ENCODE assay signal across 16 cellular contexts in the genomic region with DNA sequence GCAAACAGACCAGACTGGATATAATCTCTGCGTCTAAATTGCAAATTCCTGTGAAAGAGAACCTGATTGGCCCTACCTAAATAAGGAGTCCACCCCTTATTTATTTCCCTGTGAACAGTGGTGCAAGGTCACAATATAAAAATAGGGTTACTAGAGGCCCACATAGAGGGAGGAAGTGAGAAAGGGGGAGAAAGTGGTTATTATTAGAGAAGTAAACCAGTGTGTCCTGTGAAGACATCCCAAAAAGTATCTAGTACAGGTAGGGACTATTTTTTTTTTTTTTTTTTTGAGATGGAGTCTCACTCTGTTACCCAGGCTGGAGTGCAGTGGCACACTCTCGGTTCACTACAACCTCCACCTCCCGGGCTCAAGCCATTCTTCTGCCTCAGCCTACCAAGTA. TPM values are rescaled to one million over a fixed set of nuclear protein-coding genes. Genes with fewer than 3 reads are reported as not detected.
A peak's percentile ranks its signal among the peaks of the same experiment; 100 is the strongest.
DNase-seq lines count a peak whose midpoint lies in the region; ATAC-seq, FAIRE-seq and TF ChIP-seq lines count a peak whose summit lies in the region.
"Had no signal": no experiment of that assay in that cellular context is flagged by ENCODE, and none has a peak within 500 bp of the region (broad histone marks: within the 10 kb centered on the region; RNA-seq: fewer than 3 reads in every experiment).

No MANE protein-coding gene starts in this region.

- H3K79me1 ChIP-seq in neuronal stem cell (ENCODE audit: low read depth, low read length) = no peaks in the 10 kb centered on the region

- no peak overlapping the region for H4K8ac ChIP-seq in neuronal stem cell (ENCODE audit: low read depth, low read length)

- peak; percentile 32 for ATAC-seq in HG02852 (IDR thresholded peaks at IDR 0.05; ENCODE audit: unreplicated experiment)
- ATAC-seq in K562 = no peak
- peak; percentile 34 to 44 for ATAC-seq in stimulated activated naive B cell treated with anti-CD40 and anti-IgM and Interleukin-4, amounts not matched to agents 10 μg/mL and 1 μg/mL and 100 μg/mL, for 72 hours (replicated peaks)
- ATAC-seq in psoas muscle = no peak

- H4K91ac ChIP-seq in neuronal stem cell (ENCODE audit: low read depth, low read length, poor library complexity) = no peak overlapping the region

- H3K23ac ChIP-seq in neuronal stem cell (ENCODE audit: low read depth, low read length, poor library complexity) = no peak overlapping the region

- peak overlapping the region; percentile 58; the same call in 1 of the 2 replicates for H2AFZ ChIP-seq in K562 (ENCODE audit: low read depth, low read length)
- H2AFZ ChIP-seq in neuronal stem cell (ENCODE audit: low read length) = no peak overlapping the region

- H3K4ac ChIP-seq in neuronal stem cell (ENCODE audit: low read length) = no peak overlapping the region

- CTCF ChIA-PET in K562 (lab: Yijun Ruan, JAX; ENCODE audit: low intra/inter-chr PET ratio) = no interaction called here

- no peak overlapping the region for H3K14ac ChIP-seq in neuronal stem cell (ENCODE audit: low read length)

- peaks cover 31 to 50% of the 10 kb centered on the region in 2 donors for H3K4me1 Mint-ChIP-seq in stimulated activated naive B cell treated with anti-CD40 and anti-IgM and Interleukin-4, amounts not matched to agents 10 μg/mL and 1 μg/mL and 100 μg/mL, for 72 hours
- peaks cover 29% of the 10 kb centered on the region for H3K4me1 Mint-ChIP-seq in nephron progenitor cell

- FAIRE-seq in GM12892 (lab: Jason Lieb, UNC) (peak; percentile 38), K562 (lab: Jason Lieb, UNC) (no peak)
- FAIRE-seq: A204.1, GM18507 had no signal

- intact Hi-C loops in K562 (cut with micrococcal nuclease) = no loop called here
- intact Hi-C loops in psoas muscle (cut with DNase I) = no loop called here

- H3K36me3 ChIP-seq in K562 (ENCODE audit: control insufficient read depth, insufficient read depth, low read length) (no peaks in the 10 kb centered on the region), psoas muscle (ENCODE audit: insufficient read depth in 1 of 2, low read depth in 1 of 2) (no peaks in the 10 kb centered on the region), neuronal stem cell (replicated peaks in 1 of 2; ENCODE audit: control insufficient read depth in 2 of 2, insufficient read depth in 2 of 2, low read length in 2 of 2) (no peaks in the 10 kb centered on the region)
- H3K36me3 ChIP-seq: BE2C had no signal

- H2AK5ac ChIP-seq in neuronal stem cell (ENCODE audit: low read depth, low read length) = no peak overlapping the region

- H3K9me3 ChIP-seq in K562 (replicated peaks; ENCODE audit: control insufficient read depth, insufficient read depth, low read depth, low read length) (no peaks in the 10 kb centered on the region), psoas muscle (no peaks in the 10 kb centered on the region), neuronal stem cell (replicated peaks in 1 of 2; ENCODE audit: control insufficient read depth in 2 of 2, insufficient read depth in 1 of 2, low read depth in 1 of 2, low read length in 2 of 2) (no peaks in the 10 kb centered on the region)
- H3K9me3 ChIP-seq: BE2C had no signal

- POLR2A ChIA-PET in K562 (lab: Yijun Ruan, JAX) = no interaction called here

- no peak overlapping the region for H2BK5ac ChIP-seq in neuronal stem cell (ENCODE audit: low read length)

- H4K20me1 ChIP-seq in K562 (replicated peaks; ENCODE audit: control insufficient read depth, insufficient read depth, low read length) = no peaks in the 10 kb centered on the region

- no TSS peak for BruUV-seq in K562 (replicated peaks; lab: Mats Ljungman, UMichigan)

- H3K36me3 Mint-ChIP-seq in stimulated activated naive B cell treated with anti-CD40 and anti-IgM and Interleukin-4, amounts not matched to agents 10 μg/mL and 1 μg/mL and 100 μg/mL, for 72 hours = no peaks in the 10 kb centered on the region
- H3K36me3 Mint-ChIP-seq in nephron progenitor cell (ENCODE audit: low read depth) = no peaks in the 10 kb centered on the region
- H3K36me3 Mint-ChIP-seq: CD4-positive, alpha-beta memory T cell had no signal

- H3K27ac ChIP-seq in K562 (ENCODE audit: extremely low read depth, low read depth, low read length) = no peak overlapping the region
- no peak overlapping the region for H3K27ac ChIP-seq in psoas muscle
- H3K27ac ChIP-seq in neuronal stem cell (replicated peaks; ENCODE audit: low read length) = no peak overlapping the region
- H3K27ac ChIP-seq: C4-2B, HL-60 had no signal

- H3K9me3 Mint-ChIP-seq in stimulated activated naive B cell treated with anti-CD40 and anti-IgM and Interleukin-4, amounts not matched to agents 10 μg/mL and 1 μg/mL and 100 μg/mL, for 72 hours = peaks cover 0 to 3% of the 10 kb centered on the region in 2 donors
- no peaks in the 10 kb centered on the region for H3K9me3 Mint-ChIP-seq in nephron progenitor cell
- H3K9me3 Mint-ChIP-seq: CD4-positive, alpha-beta memory T cell; HFFc6 had no signal

- H3K9me1 ChIP-seq in K562 (ENCODE audit: control insufficient read depth, insufficient read depth, low read length) = no peaks in the 10 kb centered on the region

- H3K4me1 ChIP-seq in K562 (replicated peaks in 1 of 2; ENCODE audit: control insufficient read depth in 2 of 2, insufficient read depth in 2 of 2, low read length in 2 of 2) (no peaks in the 10 kb centered on the region), psoas muscle (no peaks in the 10 kb centered on the region), neuronal stem cell (ENCODE audit: control insufficient read depth in 2 of 2, insufficient read depth in 1 of 2, low read depth in 1 of 2, low read length in 2 of 2) (no peaks in the 10 kb centered on the region)
- H3K4me1 ChIP-seq: BE2C had no signal

- H2BK120ac ChIP-seq in neuronal stem cell (ENCODE audit: low read depth, low read length) = no peak overlapping the region

- peaks cover 0 to 7% of the 10 kb centered on the region in 2 donors for H3K27me3 Mint-ChIP-seq in stimulated activated naive B cell treated with anti-CD40 and anti-IgM and Interleukin-4, amounts not matched to agents 10 μg/mL and 1 μg/mL and 100 μg/mL, for 72 hours
- peaks cover 6% of the 10 kb centered on the region for H3K27me3 Mint-ChIP-seq in nephron progenitor cell (ENCODE audit: low read depth, poor library complexity)

- H3K4me3 ChIP-seq in K562 (no peak overlapping the region), psoas muscle (no peak overlapping the region), neuronal stem cell (ENCODE audit: low read length in 2 of 2) (no peak overlapping the region)

- no peak overlapping the region for H3K9ac ChIP-seq in K562 (ENCODE audit: insufficient read depth in 1 of 2, low read depth in 2 of 2, low read length in 2 of 2)
- no peak overlapping the region for H3K9ac ChIP-seq in neuronal stem cell (ENCODE audit: low read depth, low read length, poor library complexity)

- H3K4me2 ChIP-seq in K562 (ENCODE audit: insufficient read depth, low read length) = no peak overlapping the region
- H3K4me2 ChIP-seq in neuronal stem cell (ENCODE audit: insufficient read depth, low read length, poor library complexity, severe bottlenecking) = no peak overlapping the region

- TF ChIP-seq RAD21 in K562 (CRISPR knock-in tag; conservative IDR thresholded peaks at IDR 0.05 in 1 of 2, IDR thresholded peaks at IDR 0.05 in 1 of 2) = no peak

- H3K79me2 ChIP-seq in K562 (ENCODE audit: control insufficient read depth, insufficient read depth, low read length) = no peaks in the 10 kb centered on the region

- 32% methylated on average over 3 of the region's 3 CpGs for WGBS in K562 (ENCODE audit: insufficient coverage, low coverage, missing lambda C conversion rate)
- WGBS in psoas muscle, 3 donors = 90 to 94% (median 92%) methylated on average over 3 of the region's 3 CpGs
- no CpG with 5 or more reads among the region's 3 CpGs for WGBS in neuronal stem cell (ENCODE audit: extremely low coverage in 2 of 2, insufficient read length in 2 of 2, insufficient replicate concordance in 1 of 2), 2 donors

- no peak overlapping the region for H2BK15ac ChIP-seq in neuronal stem cell (ENCODE audit: low read length)

- H3K18ac ChIP-seq in neuronal stem cell (ENCODE audit: low read length) = no peak overlapping the region

- H3K27ac Mint-ChIP-seq in stimulated activated naive B cell treated with anti-CD40 and anti-IgM and Interleukin-4, amounts not matched to agents 10 μg/mL and 1 μg/mL and 100 μg/mL, for 72 hours = peak overlapping the region; percentile 57
- H3K27ac Mint-ChIP-seq in nephron progenitor cell = no peak overlapping the region
- H3K27ac Mint-ChIP-seq: CD4-positive, alpha-beta memory T cell; HFFc6 had no signal

- H3K27me3 ChIP-seq in K562 (ENCODE audit: control insufficient read depth in 2 of 2, insufficient read depth in 2 of 2, low read length in 2 of 2) = no peaks in the 10 kb centered on the region
- no peaks in the 10 kb centered on the region for H3K27me3 ChIP-seq in psoas muscle (ENCODE audit: insufficient read depth in 3 of 3, low read length in 2 of 3)
- H3K27me3 ChIP-seq in neuronal stem cell (ENCODE audit: control insufficient read depth in 3 of 3, insufficient read depth in 3 of 3, low read depth in 1 of 3, low read length in 3 of 3) = no peaks in the 10 kb centered on the region
- H3K27me3 ChIP-seq: BE2C had no signal

- in situ Hi-C loops in K562 (cut with MboI) = no loop called here

- H3K4me3 Mint-ChIP-seq in stimulated activated naive B cell treated with anti-CD40 and anti-IgM and Interleukin-4, amounts not matched to agents 10 μg/mL and 1 μg/mL and 100 μg/mL, for 72 hours = peak overlapping the region in 1 of 2 donors; percentile 21
- no peak overlapping the region for H3K4me3 Mint-ChIP-seq in nephron progenitor cell
- H3K4me3 Mint-ChIP-seq: CD4-positive, alpha-beta memory T cell; HFFc6 had no signal

- TF ChIP-seq POLR2A in GM12892 (IDR thresholded peaks at IDR 0.05; ENCODE audit: low read depth, low read length) (no peak), K562 (conservative IDR thresholded peaks at IDR 0.05) (no peak)

- H2BK12ac ChIP-seq in neuronal stem cell (ENCODE audit: low read length) = no peak overlapping the region

- TF ChIP-seq EP300 in K562 (IDR thresholded peaks at IDR 0.05; ENCODE audit: low read length) = no peak

- DNase-seq in GM12892 (ENCODE audit: insufficient read length) (no peak), K562 (ENCODE audit: extremely low read depth in 1 of 4, low spot score in 3 of 4) (no peak), psoas muscle (no peak), neuronal stem cell (ENCODE audit: low spot score) (no peak), nephron progenitor cell (no peak)
- DNase-seq in stimulated activated naive B cell treated with anti-CD40 and anti-IgM and Interleukin-4, amounts not matched to agents 10 μg/mL and 1 μg/mL and 100 μg/mL, for 72 hours = no peak
- DNase-seq: BE2C; CD4-positive, alpha-beta memory T cell; DMS79; HCEC 1CT; HFFc6 had no signal

- TF ChIP-seq CTCF in K562 (IDR thresholded peaks at IDR 0.05 in 2 of 3, conservative IDR thresholded peaks at IDR 0.05 in 1 of 3; ENCODE audit: insufficient read depth in 2 of 3, low read depth in 1 of 3, low read length in 3 of 3) (no peak), psoas muscle (IDR thresholded peaks at IDR 0.05) (no peak), nephron progenitor cell (IDR thresholded peaks at IDR 0.05) (no peak)

RNA-seq across cellular contexts. Expression of gene FRYL, which starts 15.0 kb away (rescaled TPM):
- polyA plus RNA-seq in GM12892 (2012; ENCODE audit: missing spikeins) = 18.9 TPM
- 54.3 and 216 TPM in 2 replicates for total RNA-seq in K562 (2011; cell fraction: chromatin; rRNA removed; ENCODE audit: low replicate concordance)
- 36.9 and 53.4 TPM in 2 replicates for total RNA-seq in K562 (2011; cell fraction: nucleolus; rRNA removed)
- total RNA-seq in K562 (2011; cell fraction: nucleoplasm; rRNA removed) = 66.0 and 97.4 TPM in 2 replicates
- total RNA-seq in K562 (2014; rRNA removed) = 15.9 and 31.6 TPM in 2 replicates
- 29.3 and 36.9 TPM in 2 replicates for total RNA-seq in K562 (2014; rRNA removed; fragmentation: Illumina TruSeq; extraction: Trizol)
- total RNA-seq in K562 (2015; rRNA removed; fragmentation: Illumina TruSeq; extraction: Trizol) = 31.7 and 34.9 TPM in 2 replicates
- total RNA-seq in K562 (2021) = 24.1 and 25.8 TPM in 2 replicates
- 16.0 and 21.7 TPM in 2 replicates for polyA plus RNA-seq in K562 (2011; rRNA removed)
- 4.9 and 8.5 TPM in 2 replicates for polyA plus RNA-seq in K562 (2011; cell fraction: cytosol; rRNA removed)
- polyA plus RNA-seq in K562 (2011; cell fraction: nucleus; rRNA removed) = 24.7 and 39.0 TPM in 2 replicates
- polyA plus RNA-seq in K562 (2012) = 10.3 and 14.0 TPM in 2 replicates
- 11.4 and 13.2 TPM in 2 replicates for polyA plus RNA-seq in K562 (2014; fragmentation: Illumina TruSeq; extraction: Trizol)
- polyA plus RNA-seq in K562 (2014; fragmentation: Nextera tagmentation; extraction: Ambion mirVana) = 1 to 10 TPM; 7.2 TPM
- 9.3 and 11.5 TPM in 2 replicates for polyA plus RNA-seq in K562 (2014; rRNA removed)
- polyA minus RNA-seq in K562 (2011; rRNA and poly(A)+ RNA removed) = 96.4 and 106 TPM in 2 replicates
- 18.9 and 26.7 TPM in 2 replicates for polyA minus RNA-seq in K562 (2011; cell fraction: cytosol; rRNA and poly(A)+ RNA removed)
- 125 and 183 TPM in 2 replicates for polyA minus RNA-seq in K562 (2011; cell fraction: nucleus; rRNA and poly(A)+ RNA removed)
- total RNA-seq in psoas muscle = 10 to 100 TPM; 15.0 to 21.7 (median 20.9) TPM
- polyA plus RNA-seq in psoas muscle = 10 to 100 TPM in 2 of 3 donors, 1 to 10 TPM in 1; 4.8 to 14.5 (median 10.3) TPM
- 12.6 TPM for polyA plus RNA-seq in neuronal stem cell (2013, experiment 1 of 2)
- polyA plus RNA-seq in neuronal stem cell (2013, experiment 2 of 2) = 13.6 TPM

RNA-seq across cellular contexts. Expression of gene OCIAD1, which starts 35.8 kb away (rescaled TPM):
- 121 TPM for polyA plus RNA-seq in GM12892 (2012; ENCODE audit: missing spikeins)
- total RNA-seq in K562 (2011; cell fraction: chromatin; rRNA removed; ENCODE audit: low replicate concordance) = 114 and 265 TPM in 2 replicates
- total RNA-seq in K562 (2011; cell fraction: nucleolus; rRNA removed) = 122 and 132 TPM in 2 replicates
- total RNA-seq in K562 (2011; cell fraction: nucleoplasm; rRNA removed) = 169 and 184 TPM in 2 replicates
- total RNA-seq in K562 (2014; rRNA removed) (93.1 and 99.0 TPM in 2 replicates), K562 (2014; rRNA removed; fragmentation: Illumina TruSeq; extraction: Trizol) (196 and 197 TPM in 2 replicates), K562 (2015; rRNA removed; fragmentation: Illumina TruSeq; extraction: Trizol) (148 and 163 TPM in 2 replicates), K562 (2021) (134 and 148 TPM in 2 replicates), psoas muscle (100 to 1,000 TPM; 118 to 160 (median 136) TPM)
- polyA plus RNA-seq in K562 (2011; rRNA removed) (223 and 278 TPM in 2 replicates), K562 (2014; fragmentation: Illumina TruSeq; extraction: Trizol) (304 and 358 TPM in 2 replicates), K562 (2014; fragmentation: Nextera tagmentation; extraction: Ambion mirVana) (100 to 1,000 TPM; 204 to 222 TPM), K562 (2014; rRNA removed) (188 and 200 TPM in 2 replicates), psoas muscle (100 to 1,000 TPM; 106 to 121 (median 107) TPM)
- polyA plus RNA-seq in K562 (2011; cell fraction: cytosol; rRNA removed) = 68.0 and 101 TPM in 2 replicates
- 107 and 109 TPM in 2 replicates for polyA plus RNA-seq in K562 (2011; cell fraction: nucleus; rRNA removed)
- polyA plus RNA-seq in K562 (2012) = 173 and 180 TPM in 2 replicates
- 90.9 and 99.1 TPM in 2 replicates for polyA minus RNA-seq in K562 (2011; rRNA and poly(A)+ RNA removed)
- polyA minus RNA-seq in K562 (2011; cell fraction: cytosol; rRNA and poly(A)+ RNA removed) = 41.0 and 57.6 TPM in 2 replicates
- polyA minus RNA-seq in K562 (2011; cell fraction: nucleus; rRNA and poly(A)+ RNA removed) = 71.1 and 117 TPM in 2 replicates
- polyA plus RNA-seq in neuronal stem cell (2013, experiment 1 of 2) = 170 TPM
- polyA plus RNA-seq in neuronal stem cell (2013, experiment 2 of 2) = 177 TPM

Comparison
In these comparisons a context has a peak if more than half of its experiments do, and no peak if none do; other contexts are left out.
1. ATAC-seq: peak in HG02852 (single experiment) and stimulated activated naive B cell treated with anti-CD40 and anti-IgM and Interleukin-4, amounts not matched to agents 10 μg/mL and 1 μg/mL and 100 μg/mL, for 72 hours (2 of 2); none in K562 (single experiment) and psoas muscle (0 of 4).